In genomic region chr1:179025975-179026812, GRCh38 we compare ENCODE assay signal across 8 cellular contexts. TPM values are rescaled to one million over a fixed set of nuclear protein-coding genes. Genes with fewer than 3 reads are reported as not detected.
DNase-seq lines count a peak whose midpoint lies in the region; ATAC-seq, FAIRE-seq and TF ChIP-seq lines count a peak whose summit lies in the region.

No MANE protein-coding gene starts in this region.

- peak overlapping the region; percentile 82 for H3K4me3 Mint-ChIP-seq in activated CD8-positive, alpha-beta T cell treated with anti-CD3 and anti-CD28 coated beads, Interleukin-2, amount 10 ng/mL, durations not matched to agents 7 days and 5 days

- H3K4me1 Mint-ChIP-seq in activated CD8-positive, alpha-beta T cell treated with anti-CD3 and anti-CD28 coated beads, Interleukin-2, amount 10 ng/mL, durations not matched to agents 7 days and 5 days (ENCODE audit: low read depth): peaks cover 38% of the 10 kb centered on the region

- peaks cover 9% of the 10 kb centered on the region for H3K27me3 Mint-ChIP-seq in activated CD8-positive, alpha-beta T cell treated with anti-CD3 and anti-CD28 coated beads, Interleukin-2, amount 10 ng/mL, durations not matched to agents 7 days and 5 days (ENCODE audit: low read depth)

- H3K36me3 Mint-ChIP-seq in activated CD8-positive, alpha-beta T cell treated with anti-CD3 and anti-CD28 coated beads, Interleukin-2, amount 10 ng/mL, durations not matched to agents 7 days and 5 days (ENCODE audit: low read depth): no peaks in the 10 kb centered on the region

- H3K9me3 Mint-ChIP-seq in activated CD8-positive, alpha-beta T cell treated with anti-CD3 and anti-CD28 coated beads, Interleukin-2, amount 10 ng/mL, durations not matched to agents 7 days and 5 days (ENCODE audit: insufficient read depth): no peaks in the 10 kb centered on the region

- peak overlapping the region; percentile 98 for H3K27ac ChIP-seq in C4-2B

- peak; percentile 83 for FAIRE-seq in GM19239 (lab: Jason Lieb, UNC)

- TF ChIP-seq CTCF in C4-2B (conservative IDR thresholded peaks at IDR 0.05): no peak

- DNase-seq in GM19239 (ENCODE audit: insufficient read length, low spot score) (peak; percentile 71), NCI-H526 treated with DMSO at 0.1 percent for 48 hours (lab: John Stamatoyannopoulos, UW) (peak; percentile 93), mesenteric fat pad (ENCODE audit: low spot score) (peak; percentile 93)
- peak; percentile 73 for DNase-seq in activated CD8-positive, alpha-beta T cell treated with anti-CD3 and anti-CD28 coated beads, Interleukin-2, amount 10 ng/mL, durations not matched to agents 7 days and 5 days
- DNase-seq in effector CD8-positive, alpha-beta T cell (lab: John Stamatoyannopoulos, UW): peak; percentile 55
- DNase-seq in stimulated activated CD8-positive, alpha-beta memory T cell treated with anti-CD3 and anti-CD28 coated beads, Interleukin-15, amount 100 ng/mL, for 4 hours (ENCODE audit: low read depth in 2 of 2): peak; percentile 45 to 63

- POLR2A ChIA-PET in activated CD8-positive, alpha-beta T cell treated with anti-CD3 and anti-CD28 coated beads, Interleukin-2, amount 10 ng/mL, durations not matched to agents 7 days and 5 days (lab: Charles Lee): interaction anchor here (0.6 to 0.8 kb wide), 2 partner anchors 11 to 28 kb away, joined by 3 to 5 read pairs; no protein-coding TSS in a partner anchor

- peak; percentile 84 for ATAC-seq in HG03432 (IDR thresholded peaks at IDR 0.05; ENCODE audit: unreplicated experiment)
- ATAC-seq in activated CD8-positive, alpha-beta T cell treated with anti-CD3 and anti-CD28 coated beads, Interleukin-2, amount 10 ng/mL, durations not matched to agents 7 days and 5 days: peak; percentile 87

- CTCF ChIA-PET in activated CD8-positive, alpha-beta T cell treated with anti-CD3 and anti-CD28 coated beads, Interleukin-2, amount 10 ng/mL, durations not matched to agents 7 days and 5 days (lab: Charles Lee): interaction anchor here (1.6 kb wide), 1 partner anchor 23 kb away, joined by 6 read pairs; no protein-coding TSS in a partner anchor

- peak overlapping the region; percentile 82 for H3K27ac Mint-ChIP-seq in activated CD8-positive, alpha-beta T cell treated with anti-CD3 and anti-CD28 coated beads, Interleukin-2, amount 10 ng/mL, durations not matched to agents 7 days and 5 days

RNA-seq across cellular contexts. Expression of gene FAM20B, which starts 0.5 kb away (rescaled TPM):
- total RNA-seq in activated CD8-positive, alpha-beta T cell treated with anti-CD3 and anti-CD28 coated beads, Interleukin-2, amount 10 ng/mL, durations not matched to agents 7 days and 5 days: 10 to 100 TPM; 28.6 to 29.4 TPM
- total RNA-seq in mesenteric fat pad: 49.5 TPM

RNA-seq across cellular contexts. Expression of gene TOR3A, which starts 55.7 kb away (rescaled TPM):
- 10 to 100 TPM; 49.3 to 50.4 TPM for total RNA-seq in activated CD8-positive, alpha-beta T cell treated with anti-CD3 and anti-CD28 coated beads, Interleukin-2, amount 10 ng/mL, durations not matched to agents 7 days and 5 days
- total RNA-seq in mesenteric fat pad: 22.3 TPM

Comparison
In these comparisons a context has a peak if more than half of its experiments do, and no peak if none do; other contexts are left out.
1. Peak in every context shown above with its lines: DNase-seq, ATAC-seq and H3K27ac ChIP-seq.